In genomic region chr21:45014747-45015468, GRCh38 we compare ENCODE assay signal across 25 cellular contexts. TPM values are rescaled to one million over a fixed set of nuclear protein-coding genes. Genes with fewer than 3 reads are reported as not detected.
DNase-seq lines count a peak whose midpoint lies in the region; ATAC-seq, FAIRE-seq and TF ChIP-seq lines count a peak whose summit lies in the region.
"Had no signal": no experiment of that assay in that cellular context is flagged by ENCODE, and none has a peak within 500 bp of the region (broad histone marks: within the 10 kb centered on the region; RNA-seq: fewer than 3 reads in every experiment).

No MANE protein-coding gene starts in this region.

- CTCF ChIA-PET in HepG2 (lab: Yijun Ruan, JAX; ENCODE audit: low intra/inter-chr PET ratio, low total read pairs) = no interaction called here

- no peak for FAIRE-seq in HepG2 (lab: Jason Lieb, UNC)

- H3K4me1 ChIP-seq in HepG2 (ENCODE audit: insufficient read depth, low read length) (peaks cover 77% of the 10 kb centered on the region), right lobe of liver (no peaks in the 10 kb centered on the region), mesenchymal stem cell (ENCODE audit: control insufficient read depth, insufficient read depth, low read depth, low read length) (peaks cover 57% of the 10 kb centered on the region), tibial artery (peaks cover 3 to 81% (median 67%) of the 10 kb centered on the region in 4 donors)

- WGBS in HepG2 (ENCODE audit: low lambda C conversion rate) = 6% methylated on average over 3 of the region's 14 CpGs
- 70% methylated on average over 2 of the region's 14 CpGs for WGBS in right lobe of liver (ENCODE audit: insufficient coverage, low coverage, low lambda C conversion rate, missing lambda C conversion rate)
- 96% methylated on average over 11 of the region's 14 CpGs for WGBS in mesenchymal stem cell

- TF ChIP-seq POLR2A in HepG2 (IDR thresholded peaks at IDR 0.05; ENCODE audit: insufficient read depth in 1 of 2, low read depth in 2 of 2, low read length in 2 of 2) (no peak), right lobe of liver (IDR thresholded peaks at IDR 0.05) (no peak)

- H3K9ac ChIP-seq in HepG2 (ENCODE audit: insufficient read depth, low read depth, low read length) = 0 out of 2 replicates have a peak overlapping the region, but pooled peaks have one; percentile 13
- peak overlapping the region; percentile 41 for H3K9ac ChIP-seq in SK-N-MC (ENCODE audit: insufficient read length)
- no peak overlapping the region for H3K9ac ChIP-seq in mesenchymal stem cell (ENCODE audit: low read length)

- ATAC-seq in HepG2 (no peak), right lobe of liver (no peak)
- ATAC-seq: HCT116, SK-N-SH treated with all-trans-retinoic acid at 6 μM for 48 hours had no signal

- peak overlapping the region; percentile 97 for H3K4me2 ChIP-seq in HepG2 (ENCODE audit: low read depth, low read length)
- no peak overlapping the region for H3K4me2 ChIP-seq in mesenchymal stem cell (ENCODE audit: low read length, poor library complexity, severe bottlenecking)
- H3K4me2 ChIP-seq: smooth muscle cell had no signal

- no peak overlapping the region for H2BK5ac ChIP-seq in mesenchymal stem cell (ENCODE audit: low read depth, low read length, poor library complexity, severe bottlenecking)

- DNase-seq in HepG2 (ENCODE audit: low spot score) = no peak
- no peak for DNase-seq in right lobe of liver
- DNase-seq in SK-N-MC (ENCODE audit: low read depth, low spot score) = no peak
- no peak for DNase-seq in mesenchymal stem cell
- DNase-seq in tibial artery = peak in 1 of 2 donors; percentile 46
- no peak for DNase-seq in immature natural killer cell
- no peak for DNase-seq in activated T-cell treated with anti-CD3 and anti-CD28 coated beads for 4 hours
- DNase-seq in DMS 273 treated with DMSO at 0.1 percent for 48 hours (lab: John Stamatoyannopoulos, UW) = no peak
- DNase-seq: ACHN; activated CD4-positive, alpha-beta T cell treated with anti-CD3 and anti-CD28 coated beads, Interleukin-2, amount 10 ng/mL, durations not matched to agents 7 days and 5 days; effector CD8-positive, alpha-beta T cell; GDM1; KBM-7; kidney glomerular epithelial cell; NCI-H2081; NCI-H226; stimulated activated CD4-positive, alpha-beta T cell treated with anti-CD3 and anti-CD28 coated beads, Interleukin-2, amount 100 ng/mL, for 24 hours; T-helper 2 cell had no signal

- H2BK12ac ChIP-seq in mesenchymal stem cell (ENCODE audit: low read length in 2 of 2) = no peak overlapping the region

- H3K23ac ChIP-seq in mesenchymal stem cell (ENCODE audit: low read length in 2 of 2) = no peak overlapping the region

- intact Hi-C loops in HepG2 (cut with micrococcal nuclease; ENCODE audit: unreplicated experiment) (loop anchor here (10.0 kb wide), 1 partner anchor 60 kb away; the partner anchor contains the start of gene ADARB1), right lobe of liver (cut with DNase I) (no loop called here), tibial artery (cut with DNase I; ENCODE audit: low total_unique reads) (no loop called here)

- no peak overlapping the region for H3K4me3 Mint-ChIP-seq in immature natural killer cell
- H3K4me3 Mint-ChIP-seq: activated CD4-positive, alpha-beta T cell treated with anti-CD3 and anti-CD28 coated beads, Interleukin-2, amount 10 ng/mL, durations not matched to agents 7 days and 5 days; activated naive CD4-positive, alpha-beta T cell treated with anti-CD3 and anti-CD28 coated beads, Interleukin-2, amount 50 U/mL, for 24 hours had no signal

- H2BK120ac ChIP-seq in mesenchymal stem cell (ENCODE audit: low read depth, low read length) = no peak overlapping the region

- no peaks in the 10 kb centered on the region for H3K9me3 ChIP-seq in HepG2 (ENCODE audit: low read length)
- no peaks in the 10 kb centered on the region for H3K9me3 ChIP-seq in right lobe of liver
- H3K9me3 ChIP-seq in SK-N-MC (ENCODE audit: low read depth, low read length) = no peaks in the 10 kb centered on the region
- no peaks in the 10 kb centered on the region for H3K9me3 ChIP-seq in mesenchymal stem cell (ENCODE audit: control insufficient read depth, low read length)
- H3K9me3 ChIP-seq in tibial artery = no peaks in the 10 kb centered on the region
- H3K9me3 ChIP-seq: colonic mucosa had no signal

- TF ChIP-seq CTCF in HepG2 (CRISPR knock-in tag; IDR thresholded peaks at IDR 0.05) = no peak
- no peak for TF ChIP-seq CTCF in right lobe of liver (IDR thresholded peaks at IDR 0.05)
- no peak for TF ChIP-seq CTCF in tibial artery (IDR thresholded peaks at IDR 0.05)

- H3K27me3 ChIP-seq in HepG2 (ENCODE audit: control insufficient read depth in 1 of 2, insufficient read depth in 2 of 2, low read length in 2 of 2) (peaks cover 0 to 16% of the 10 kb centered on the region in 2 experiments; a peak in 1 of 5 replicates), right lobe of liver (peaks cover 0 to 6% of the 10 kb centered on the region in 2 donors), mesenchymal stem cell (ENCODE audit: control insufficient read depth in 1 of 2, insufficient read depth in 1 of 2, low read length in 2 of 2) (peaks cover 0 to 22% of the 10 kb centered on the region in 2 experiments), tibial artery (no peaks in the 10 kb centered on the region)

- H3K14ac ChIP-seq in mesenchymal stem cell (ENCODE audit: low read length in 2 of 2) = no peak overlapping the region

- POLR2A ChIA-PET in HepG2 (lab: Yijun Ruan, JAX) = interaction anchor here (0.6 to 7.0 kb wide), 8 partner anchors 10 to 62 kb away, joined by 3 to 141 read pairs (median 4); partner anchors contain the start of gene ADARB1

- H3K4me3 ChIP-seq in HepG2 (replicated peaks in 1 of 3; ENCODE audit: insufficient read depth in 1 of 3, low read depth in 2 of 3, low read length in 3 of 3) (peak overlapping the region in 1 of 3 experiments; percentile 32; a peak in 1 of 6 replicates), right lobe of liver (no peak overlapping the region), SK-N-MC (peak overlapping the region; percentile 47), mesenchymal stem cell (ENCODE audit: insufficient read depth in 1 of 2, low read depth in 1 of 2, low read length in 2 of 2) (no peak overlapping the region), tibial artery (no peak overlapping the region)
- H3K4me3 ChIP-seq: colonic mucosa, smooth muscle cell had no signal

- H3K4me1 Mint-ChIP-seq in immature natural killer cell = peaks cover 8 to 10% of the 10 kb centered on the region in 2 donors

- no peak for TF ChIP-seq RAD21 in HepG2 (CRISPR knock-in tag; IDR thresholded peaks at IDR 0.05)

- peak overlapping the region in 1 of 2 experiments; percentile 26 for H3K18ac ChIP-seq in mesenchymal stem cell (ENCODE audit: low read depth in 1 of 2, low read length in 2 of 2)

- H3K36me3 Mint-ChIP-seq in immature natural killer cell = peaks cover 0 to 3% (median 2%) of the 10 kb centered on the region in 3 donors
- H3K36me3 Mint-ChIP-seq: activated naive CD4-positive, alpha-beta T cell treated with anti-CD3 and anti-CD28 coated beads, Interleukin-2, amount 50 U/mL, for 24 hours had no signal

- BruUV-seq in HepG2 (replicated peaks; lab: Mats Ljungman, UMichigan) = no TSS peak

- peaks cover 7 to 10% (median 10%) of the 10 kb centered on the region in 3 donors for H3K27me3 Mint-ChIP-seq in immature natural killer cell (ENCODE audit: low read depth in 3 of 3)

- in situ Hi-C loops in HepG2 (cut with HindIII; ENCODE audit: extremely low pct_ligation_motif_present, low pct_unique_long_range_greater_than_20kb) = no loop called here

- no peaks in the 10 kb centered on the region for H3K36me3 ChIP-seq in HepG2 (replicated peaks in 1 of 2; ENCODE audit: control insufficient read depth in 1 of 2, insufficient read depth in 2 of 2, low read length in 2 of 2)
- H3K36me3 ChIP-seq in right lobe of liver = no peaks in the 10 kb centered on the region
- H3K36me3 ChIP-seq in SK-N-MC (ENCODE audit: insufficient read depth, low read length) = no peaks in the 10 kb centered on the region
- no peaks in the 10 kb centered on the region for H3K36me3 ChIP-seq in mesenchymal stem cell (ENCODE audit: control insufficient read depth in 1 of 2, insufficient read depth in 2 of 2, low read depth in 1 of 2, low read length in 2 of 2)
- no peaks in the 10 kb centered on the region for H3K36me3 ChIP-seq in tibial artery
- H3K36me3 ChIP-seq: colonic mucosa had no signal

- no peak overlapping the region for H3K27ac Mint-ChIP-seq in immature natural killer cell
- H3K27ac Mint-ChIP-seq: activated CD4-positive, alpha-beta T cell treated with anti-CD3 and anti-CD28 coated beads, Interleukin-2, amount 10 ng/mL, durations not matched to agents 7 days and 5 days; activated naive CD4-positive, alpha-beta T cell treated with anti-CD3 and anti-CD28 coated beads, Interleukin-2, amount 50 U/mL, for 24 hours; activated T-helper 2 cell treated with anti-CD3 and anti-CD28 coated beads, Interferon-gamma antibody, Interleukin-2, Interleukin-4, amounts not matched to agents 10 μg/mL and 5 μg/mL and 100 μg/mL, durations not matched to agents 14 hours and 24 hours and 36 hours had no signal

- H3K79me1 ChIP-seq in mesenchymal stem cell (replicated peaks; ENCODE audit: low read length, poor library complexity, severe bottlenecking) = no peaks in the 10 kb centered on the region

- H3K79me2 ChIP-seq in HepG2 (ENCODE audit: insufficient read depth, low read length) = no peaks in the 10 kb centered on the region

- H3K27ac ChIP-seq in HepG2 (ENCODE audit: extremely low read length, insufficient read depth, low read length) = no peak overlapping the region
- H3K27ac ChIP-seq in right lobe of liver = no peak overlapping the region
- H3K27ac ChIP-seq in SK-N-MC = peak overlapping the region; percentile 64; the same call in 1 of the 2 replicates
- H3K27ac ChIP-seq in mesenchymal stem cell (ENCODE audit: low read length, poor library complexity, severe bottlenecking) = no peak overlapping the region
- H3K27ac ChIP-seq in tibial artery = peak overlapping the region; percentile 99 to 100
- H3K27ac ChIP-seq: colonic mucosa, epithelial cell of prostate had no signal

- H2AK5ac ChIP-seq in mesenchymal stem cell (ENCODE audit: low read length, severe bottlenecking) = peak overlapping the region; percentile 86

- H3K4ac ChIP-seq in mesenchymal stem cell (ENCODE audit: low read depth in 1 of 2, low read length in 2 of 2) = no peak overlapping the region

- TF ChIP-seq EP300 in HepG2 (IDR thresholded peaks at IDR 0.05; ENCODE audit: low read depth in 2 of 2, low read length in 2 of 2) = no peak
- TF ChIP-seq EP300 in HepG2 (CRISPR knock-in tag; IDR thresholded peaks at IDR 0.05; ENCODE audit: borderline replicate concordance) = no peak

- no peaks in the 10 kb centered on the region for H4K20me1 ChIP-seq in HepG2 (ENCODE audit: insufficient read depth, low read length)

- H4K91ac ChIP-seq in mesenchymal stem cell (ENCODE audit: low read length) = no peak overlapping the region

- no peak overlapping the region for H2AFZ ChIP-seq in HepG2 (ENCODE audit: low read length)
- H2AFZ ChIP-seq in mesenchymal stem cell (ENCODE audit: low read depth, low read length) = no peak overlapping the region

- no peaks in the 10 kb centered on the region for H3K9me3 Mint-ChIP-seq in immature natural killer cell
- H3K9me3 Mint-ChIP-seq: activated CD4-positive, alpha-beta T cell treated with anti-CD3 and anti-CD28 coated beads, Interleukin-2, amount 10 ng/mL, durations not matched to agents 7 days and 5 days; activated naive CD4-positive, alpha-beta T cell treated with anti-CD3 and anti-CD28 coated beads, Interleukin-2, amount 50 U/mL, for 24 hours; activated T-helper 2 cell treated with anti-CD3 and anti-CD28 coated beads, Interferon-gamma antibody, Interleukin-2, Interleukin-4, amounts not matched to agents 10 μg/mL and 5 μg/mL and 100 μg/mL, durations not matched to agents 14 hours and 24 hours and 36 hours had no signal

- no peak overlapping the region for H4K8ac ChIP-seq in mesenchymal stem cell (ENCODE audit: low read length)

- peak overlapping the region; percentile 49 for H2BK15ac ChIP-seq in mesenchymal stem cell (ENCODE audit: low read depth, poor library complexity, severe bottlenecking)

RNA-seq across cellular contexts. Expression of gene ADARB1, which starts 59.5 kb away (rescaled TPM):
- total RNA-seq in HepG2 (2016; rRNA removed; fragmentation: Illumina TruSeq; extraction: Trizol) (9.2 and 10.0 TPM in 2 replicates), right lobe of liver (1 to 10 TPM; 4.7 to 9.9 (median 8.6) TPM)
- total RNA-seq in HepG2 (2016; cell fraction: cytosol; rRNA removed; fragmentation: Illumina TruSeq; extraction: Trizol; ENCODE audit: low read depth) = 28.7 and 30.2 TPM in 2 replicates
- 7.9 and 11.7 TPM in 2 replicates for total RNA-seq in HepG2 (2016; cell fraction: insoluble cytoplasmic fraction; rRNA removed; fragmentation: Illumina TruSeq; extraction: Trizol)
- 20.0 and 20.9 TPM in 2 replicates for total RNA-seq in HepG2 (2016; cell fraction: membrane; rRNA removed; fragmentation: Illumina TruSeq; extraction: Trizol)
- total RNA-seq in HepG2 (2016; cell fraction: nucleus; rRNA removed; fragmentation: Illumina TruSeq; extraction: Trizol) = 8.5 and 10.4 TPM in 2 replicates
- polyA plus RNA-seq in HepG2 (2011; rRNA removed) (6.6 and 7.1 TPM in 2 replicates), immature natural killer cell (1 to 10 TPM; 3.0 to 4.5 (median 3.4) TPM)
- polyA plus RNA-seq in HepG2 (2011; cell fraction: cytosol; rRNA removed) = 4.2 and 4.4 TPM in 2 replicates
- 22.2 and 26.9 TPM in 2 replicates for polyA plus RNA-seq in HepG2 (2011; cell fraction: nucleus; rRNA removed)
- polyA plus RNA-seq in HepG2 (2012) = 5.3 and 7.8 TPM in 2 replicates
- polyA plus RNA-seq in HepG2 (2016; cell fraction: cytosol; fragmentation: Illumina TruSeq; extraction: Trizol; ENCODE audit: low read depth) = 5.5 and 7.0 TPM in 2 replicates
- 6.8 and 8.6 TPM in 2 replicates for polyA plus RNA-seq in HepG2 (2016; cell fraction: insoluble cytoplasmic fraction; fragmentation: Illumina TruSeq; extraction: Trizol; ENCODE audit: low read depth)
- 6.8 and 9.8 TPM in 2 replicates for polyA plus RNA-seq in HepG2 (2016; cell fraction: membrane; fragmentation: Illumina TruSeq; extraction: Trizol; ENCODE audit: low read depth)
- polyA plus RNA-seq in HepG2 (2016; cell fraction: nucleus; fragmentation: Illumina TruSeq; extraction: Trizol; ENCODE audit: insufficient read depth, low read depth) = 23.5 and 27.1 TPM in 2 replicates
- polyA minus RNA-seq in HepG2 (2011; rRNA and poly(A)+ RNA removed; ENCODE audit: low replicate concordance) = 15.4 and 123 TPM in 2 replicates
- polyA minus RNA-seq in HepG2 (2011; cell fraction: cytosol; rRNA and poly(A)+ RNA removed) = 7.9 and 8.5 TPM in 2 replicates
- polyA minus RNA-seq in HepG2 (2011; cell fraction: nucleus; rRNA and poly(A)+ RNA removed) = 16.2 and 17.0 TPM in 2 replicates
- polyA plus RNA-seq in mesenchymal stem cell (2013, experiment 1 of 2) = 4.7 TPM
- polyA plus RNA-seq in mesenchymal stem cell (2013, experiment 2 of 2) = 5.0 TPM

Comparison
In these comparisons a context has a peak if more than half of its experiments do, and no peak if none do; other contexts are left out.
1. H3K27ac ChIP-seq: peak in SK-N-MC (single experiment) and tibial artery (2 of 2); none in HepG2 (single experiment), right lobe of liver (0 of 3) and mesenchymal stem cell (single experiment).